ENCODE assay signal across 9 cellular contexts in genomic region chr3:123632161-123632655, GRCh38. TPM values are rescaled to one million over a fixed set of nuclear protein-coding genes. Genes with fewer than 3 reads are reported as not detected.
DNase-seq lines count a peak whose midpoint lies in the region; ATAC-seq and TF ChIP-seq lines count a peak whose summit lies in the region.
"Had no signal": no experiment of that assay in that cellular context is flagged by ENCODE, and none has a peak within 500 bp of the region (broad histone marks: within the 10 kb centered on the region; RNA-seq: fewer than 3 reads in every experiment).

No MANE protein-coding gene starts in this region.

- ATAC-seq in lower lobe of right lung: peak; percentile 34 to 41
- ATAC-seq: activated CD8-positive, alpha-beta memory T cell treated with anti-CD3 and anti-CD28 coated beads, Interleukin-2, amount 10 ng/mL, durations not matched to agents 7 days and 5 days had no signal

- H3K36me3 Mint-ChIP-seq in CD14-positive monocyte: peaks cover 0 to 6% of the 10 kb centered on the region in 2 donors
- H3K36me3 Mint-ChIP-seq in CD8-positive, alpha-beta memory T cell: peaks cover 9 to 18% (median 17%) of the 10 kb centered on the region in 3 donors
- H3K36me3 Mint-ChIP-seq: activated CD8-positive, alpha-beta memory T cell treated with anti-CD3 and anti-CD28 coated beads, Interleukin-2, amount 10 ng/mL, durations not matched to agents 7 days and 5 days had no signal

- POLR2A ChIA-PET in CD8-positive, alpha-beta memory T cell (lab: Charles Lee): no interaction called here

- peak overlapping the region; percentile 75 for H3K27ac ChIP-seq in cardiac muscle cell
- no peak overlapping the region for H3K27ac ChIP-seq in lower lobe of right lung
- no peak overlapping the region for H3K27ac ChIP-seq in CD8-positive, alpha-beta memory T cell (ENCODE audit: low read depth, low read length)

- peaks cover 0 to 5% (median 0%) of the 10 kb centered on the region in 7 donors for H3K9me3 Mint-ChIP-seq in CD14-positive monocyte
- H3K9me3 Mint-ChIP-seq in CD8-positive, alpha-beta memory T cell: no peaks in the 10 kb centered on the region

- H3K27me3 ChIP-seq in cardiac muscle cell (no peaks in the 10 kb centered on the region), lower lobe of right lung (ENCODE audit: low read depth) (no peaks in the 10 kb centered on the region)
- no peaks in the 10 kb centered on the region for H3K27me3 ChIP-seq in CD8-positive, alpha-beta memory T cell (ENCODE audit: insufficient read depth, low read length, poor library complexity, severe bottlenecking)

- peaks cover 0 to 3% (median 0%) of the 10 kb centered on the region in 3 donors for H3K27me3 Mint-ChIP-seq in CD14-positive monocyte (ENCODE audit: low read depth in 3 of 3)
- peaks cover 0 to 9% of the 10 kb centered on the region in 2 donors for H3K27me3 Mint-ChIP-seq in CD8-positive, alpha-beta memory T cell
- H3K27me3 Mint-ChIP-seq: activated CD8-positive, alpha-beta memory T cell treated with anti-CD3 and anti-CD28 coated beads, Interleukin-2, amount 10 ng/mL, durations not matched to agents 7 days and 5 days had no signal

- CTCF ChIA-PET in CD8-positive, alpha-beta memory T cell (lab: Charles Lee): no interaction called here

- intact Hi-C loops in cardiac septum (cut with DNase I) (no loop called here), lower lobe of right lung (cut with DNase I) (no loop called here), CD14-positive monocyte (cut with micrococcal nuclease) (no loop called here)

- H3K4me3 Mint-ChIP-seq in CD14-positive monocyte: no peak overlapping the region
- no peak overlapping the region for H3K4me3 Mint-ChIP-seq in CD8-positive, alpha-beta memory T cell
- H3K4me3 Mint-ChIP-seq: activated CD8-positive, alpha-beta memory T cell treated with anti-CD3 and anti-CD28 coated beads, Interleukin-2, amount 10 ng/mL, durations not matched to agents 7 days and 5 days had no signal

- H3K27ac Mint-ChIP-seq in CD14-positive monocyte: peak overlapping the region in 1 of 7 donors; percentile 2
- H3K27ac Mint-ChIP-seq in CD8-positive, alpha-beta memory T cell: no peak overlapping the region
- H3K27ac Mint-ChIP-seq: activated CD8-positive, alpha-beta memory T cell treated with anti-CD3 and anti-CD28 coated beads, Interleukin-2, amount 10 ng/mL, durations not matched to agents 7 days and 5 days had no signal

- H3K4me1 Mint-ChIP-seq in CD14-positive monocyte: peaks cover 13% of the 10 kb centered on the region
- no peaks in the 10 kb centered on the region for H3K4me1 Mint-ChIP-seq in CD8-positive, alpha-beta memory T cell
- H3K4me1 Mint-ChIP-seq: activated CD8-positive, alpha-beta memory T cell treated with anti-CD3 and anti-CD28 coated beads, Interleukin-2, amount 10 ng/mL, durations not matched to agents 7 days and 5 days had no signal

- TF ChIP-seq CTCF in cardiac muscle cell (IDR thresholded peaks at IDR 0.05; ENCODE audit: low read depth, low read length): no peak
- TF ChIP-seq CTCF in choroid plexus epithelial cell (conservative IDR thresholded peaks at IDR 0.05; ENCODE audit: low read depth, low read length): no peak
- TF ChIP-seq CTCF in lower lobe of right lung (IDR thresholded peaks at IDR 0.05): no peak
- no peak for TF ChIP-seq CTCF in CD14-positive monocyte (IDR thresholded peaks at IDR 0.05)

- H3K4me3 ChIP-seq in cardiac muscle cell (no peak overlapping the region), choroid plexus epithelial cell (ENCODE audit: low read depth, low read length) (no peak overlapping the region), lower lobe of right lung (no peak overlapping the region)
- H3K4me3 ChIP-seq in CD8-positive, alpha-beta memory T cell (ENCODE audit: low read length): no peak overlapping the region

- H3K9me3 ChIP-seq in cardiac muscle cell (ENCODE audit: low read depth): no peaks in the 10 kb centered on the region
- no peaks in the 10 kb centered on the region for H3K9me3 ChIP-seq in lower lobe of right lung
- no peaks in the 10 kb centered on the region for H3K9me3 ChIP-seq in CD8-positive, alpha-beta memory T cell (ENCODE audit: low read length)

- H3K4me1 ChIP-seq in cardiac muscle cell (ENCODE audit: low read depth) (peaks cover 19% of the 10 kb centered on the region), lower lobe of right lung (peaks cover 17% of the 10 kb centered on the region)
- no peaks in the 10 kb centered on the region for H3K4me1 ChIP-seq in CD8-positive, alpha-beta memory T cell (ENCODE audit: insufficient read depth, low read length)

- DNase-seq in cardiac muscle cell (ENCODE audit: low read depth in 1 of 2, low spot score in 1 of 2) (peak; percentile 44 to 86), cardiac septum (ENCODE audit: low spot score) (no peak), choroid plexus epithelial cell (ENCODE audit: low read depth) (peak; percentile 74), lower lobe of right lung (no peak), ureter (ENCODE audit: low spot score) (peak; percentile 77), mesenteric fat pad (ENCODE audit: low spot score) (no peak), CD14-positive monocyte (ENCODE audit: low spot score) (no peak)
- DNase-seq in CD8-positive, alpha-beta memory T cell: no peak
- DNase-seq: activated CD8-positive, alpha-beta memory T cell treated with anti-CD3 and anti-CD28 coated beads, Interleukin-2, amount 10 ng/mL, durations not matched to agents 7 days and 5 days had no signal

- H3K36me3 ChIP-seq in cardiac muscle cell: no peaks in the 10 kb centered on the region
- H3K36me3 ChIP-seq in lower lobe of right lung: peaks cover 69% of the 10 kb centered on the region
- H3K36me3 ChIP-seq in CD8-positive, alpha-beta memory T cell (ENCODE audit: insufficient read depth, low read length): no peaks in the 10 kb centered on the region

RNA-seq across cellular contexts. Expression of gene HACD2, which starts 47.4 kb away (rescaled TPM):
- total RNA-seq in cardiac muscle cell (8.8 and 9.1 TPM in 2 replicates), cardiac septum (12.3 TPM), lower lobe of right lung (42.8 TPM), ureter (20.6 TPM), mesenteric fat pad (39.0 TPM)
- polyA plus RNA-seq in cardiac muscle cell (9.9 and 13.6 TPM in 2 replicates), CD14-positive monocyte (10 to 100 TPM; 15.1 to 17.1 TPM)
- 10 to 100 TPM; 33.0 to 33.3 TPM for total RNA-seq in CD8-positive, alpha-beta memory T cell
- polyA plus RNA-seq in CD8-positive, alpha-beta memory T cell: 25.9 TPM

Comparison
In these comparisons a context has a peak if more than half of its experiments do, and no peak if none do; other contexts are left out.
1. DNase-seq: peak in cardiac muscle cell (2 of 2), choroid plexus epithelial cell (single experiment) and ureter (single experiment); none in cardiac septum (single experiment), lower lobe of right lung (single experiment), mesenteric fat pad (single experiment), CD14-positive monocyte (single experiment) and CD8-positive, alpha-beta memory T cell (0 of 5).